ENCODE assay signal across 8 cellular contexts in the genomic region with DNA sequence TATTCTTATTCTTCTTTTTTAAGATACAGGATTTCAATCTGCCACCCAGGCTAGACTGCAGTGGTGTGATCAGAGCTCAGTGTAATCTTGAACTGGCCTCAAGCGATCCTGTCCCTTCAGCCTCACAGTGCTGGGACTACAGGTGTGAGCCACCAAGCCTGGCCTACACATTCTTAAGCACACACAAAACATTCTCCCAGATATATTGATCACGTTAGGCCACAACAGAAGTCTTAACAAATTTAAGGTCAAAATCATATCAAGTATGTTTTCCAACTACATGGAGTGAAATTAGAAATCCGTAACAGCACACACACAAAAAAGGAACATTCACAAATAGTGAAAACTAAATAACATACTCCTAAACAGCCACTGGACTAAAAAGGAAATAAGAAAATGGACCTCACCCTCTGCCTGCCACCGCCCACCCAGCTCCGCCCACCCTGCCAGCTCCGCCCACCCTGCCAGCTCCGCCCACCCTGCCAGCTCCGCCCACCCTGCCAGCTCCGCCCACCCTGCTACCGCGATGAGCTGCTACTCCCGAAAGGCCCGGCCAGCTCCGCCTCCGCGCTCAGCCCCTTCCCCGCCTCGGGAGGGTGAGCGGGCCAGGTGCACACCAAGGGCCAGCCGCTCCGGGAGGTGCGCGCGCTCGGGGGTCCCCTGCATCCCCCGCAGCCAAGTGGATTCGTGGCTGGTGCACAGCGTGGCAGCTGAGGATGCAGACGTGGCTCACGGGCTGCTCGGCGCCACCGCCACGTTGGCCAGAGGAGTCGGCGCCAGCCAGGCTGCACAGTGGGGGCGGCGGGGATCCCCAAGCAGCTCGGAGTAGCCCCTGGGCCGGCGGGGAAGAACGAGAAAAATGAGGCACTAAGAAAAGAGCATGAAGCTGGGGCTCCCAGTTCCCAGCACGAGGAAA. TPM values are rescaled to one million over a fixed set of nuclear protein-coding genes. Genes with fewer than 3 reads are reported as not detected.
DNase-seq lines count a peak whose midpoint lies in the region; ATAC-seq and FAIRE-seq lines count a peak whose summit lies in the region.

No MANE protein-coding gene starts in this region.

- peak; percentile 88 for DNase-seq in AG08396 (ENCODE audit: low spot score)
- DNase-seq in RPMI8226, result peak; percentile 87
- DNase-seq in activated naive CD4-positive, alpha-beta T cell (lab: John Stamatoyannopoulos, UW), result peak; percentile 28 to 67 (median 50)
- DNase-seq in frontal cortex (ENCODE audit: low spot score in 2 of 2), result peak; percentile 52 to 73
- peak; percentile 25 for DNase-seq in occipital lobe (lab: John Stamatoyannopoulos, UW)
- peak in 44 of 49 donors; percentile 3 to 88 (median 38) for DNase-seq in substantia nigra (lab: John Stamatoyannopoulos, UW)

- peak; percentile 86 for ATAC-seq in GM19043 (IDR thresholded peaks at IDR 0.05; ENCODE audit: low read depth, unreplicated experiment)
- peak; percentile 91 for ATAC-seq in HG03280 (IDR thresholded peaks at IDR 0.05; ENCODE audit: unreplicated experiment)

- FAIRE-seq in frontal cortex (lab: Jason Lieb, UNC), result no peak

- H3K27ac ChIP-seq in substantia nigra (ENCODE audit: low read depth, low read length, poor library complexity, severe bottlenecking), result peak overlapping the region; percentile 14

RNA-seq across cellular contexts. Expression of gene C16orf87, which starts 41.2 kb away (rescaled TPM):
- total RNA-seq in frontal cortex (40.8 TPM), occipital lobe (53.3 TPM)

RNA-seq across cellular contexts. Expression of gene MYLK3, which starts 41.6 kb away (rescaled TPM):
- total RNA-seq in frontal cortex (0.41 TPM), occipital lobe (0.78 TPM)

Comparison
In these comparisons a context has a peak if more than half of its experiments do, and no peak if none do; other contexts are left out.
1. Peak in every context shown above with its lines: DNase-seq, ATAC-seq and H3K27ac ChIP-seq.
2. DNase-seq: peak in every context shown above with its lines; median percentile 88 in AG08396; 87 in RPMI8226; 62 in frontal cortex; 50 in activated naive CD4-positive, alpha-beta T cell; 38 in substantia nigra; 25 in occipital lobe.